Comparison of ENCODE assay signal across 27 cellular contexts in the genomic region with DNA sequence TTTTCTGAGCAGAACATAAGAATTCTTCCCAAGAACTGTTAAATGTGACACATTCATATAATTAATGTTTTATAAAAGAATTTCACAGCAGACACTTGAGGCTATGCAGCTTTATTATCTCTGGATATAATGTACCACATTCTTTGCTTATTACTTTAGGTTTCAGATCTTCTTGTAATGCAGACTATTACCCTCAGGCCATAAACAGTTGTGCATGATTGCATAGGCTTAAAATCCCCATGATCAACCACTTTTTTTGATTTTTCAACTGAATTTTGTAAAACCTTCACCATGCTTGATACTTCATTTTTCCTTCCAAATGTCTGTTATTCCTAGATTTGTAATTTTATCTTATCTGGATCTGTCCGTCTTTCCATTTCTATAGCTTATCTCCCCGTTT.
"Had no signal": no experiment of that assay in that cellular context is flagged by ENCODE, and none has a peak within 500 bp of the region (broad histone marks: within the 10 kb centered on the region; RNA-seq: fewer than 3 reads in every experiment).

No MANE protein-coding gene starts in this region.

- DNase-seq: activated B cell treated with CpG ODN at 0.5 μM for 24 hours; activated CD4-positive, alpha-beta T cell treated with anti-CD3 and anti-CD28 coated beads for 48 hours; activated CD4-positive, alpha-beta T cell treated with anti-CD3 and anti-CD28 coated beads, Interleukin-2, amount 50 U/mL, for 1 hour; activated CD4-positive, alpha-beta T cell treated with anti-CD3 and anti-CD28 coated beads, Interleukin-2, amount 50 U/mL, for 48 hours; activated CD8-positive, alpha-beta memory T cell treated with anti-CD3 and anti-CD28 coated beads for 24 hours; activated CD8-positive, alpha-beta T cell treated with anti-CD3 and anti-CD28 coated beads for 36 hours; activated effector memory CD4-positive, alpha-beta T cell treated with Interleukin-2 at 50 U/mL for 16 hours; activated gamma-delta T cell treated with Interleukin-2 at 50 U/mL for 16 hours; activated naive CD4-positive, alpha-beta T cell treated with Interleukin-2 at 50 U/mL for 16 hours; activated naive CD8-positive, alpha-beta T cell treated with anti-CD3 and anti-CD28 coated beads for 36 hours; activated naive CD8-positive, alpha-beta T cell treated with anti-CD3 and anti-CD28 coated beads, Interleukin-2, amount 50 U/mL, for 24 hours; activated T-cell treated with anti-CD3 and anti-CD28 coated beads, Interleukin-2, amount 50 U/mL, for 4 hours; anterior cingulate cortex; brain microvascular endothelial cell; dermis blood vessel endothelial cell; effector CD4-positive, alpha-beta T cell; effector memory CD8-positive, alpha-beta T cell; erythroblast; esophagus squamous epithelium; head of caudate nucleus; hippocampal formation; T-helper 17 cell; T1000; WERI-Rb-1 had no signal

- H3K4me1 ChIP-seq: esophagus squamous epithelium had no signal

- H3K36me3 ChIP-seq: brain microvascular endothelial cell, esophagus squamous epithelium, WERI-Rb-1 had no signal

- H3K27me3 ChIP-seq: brain microvascular endothelial cell, esophagus squamous epithelium had no signal

- H3K9me3 ChIP-seq: esophagus squamous epithelium had no signal

- H3K4me3 ChIP-seq: coronary artery, esophagus squamous epithelium had no signal

- ATAC-seq: activated CD4-positive, CD25-positive, alpha-beta regulatory T cell treated with anti-CD3 and anti-CD28 coated beads, Interleukin-2, amount 50 U/mL, for 24 hours; activated CD8-positive, alpha-beta T cell treated with anti-CD3 and anti-CD28 coated beads for 36 hours; activated naive CD8-positive, alpha-beta T cell treated with anti-CD3 and anti-CD28 coated beads, Interleukin-2, amount 50 U/mL, for 24 hours; activated T-cell treated with anti-CD3 and anti-CD28 coated beads, Interleukin-2, amount 50 U/mL, for 4 hours; activated T-helper 17 cell treated with anti-CD3 and anti-CD28 coated beads, Interleukin-2, amount 50 U/mL, for 72 hours; effector memory CD8-positive, alpha-beta T cell; T-helper 17 cell had no signal
